In the genomic region with DNA sequence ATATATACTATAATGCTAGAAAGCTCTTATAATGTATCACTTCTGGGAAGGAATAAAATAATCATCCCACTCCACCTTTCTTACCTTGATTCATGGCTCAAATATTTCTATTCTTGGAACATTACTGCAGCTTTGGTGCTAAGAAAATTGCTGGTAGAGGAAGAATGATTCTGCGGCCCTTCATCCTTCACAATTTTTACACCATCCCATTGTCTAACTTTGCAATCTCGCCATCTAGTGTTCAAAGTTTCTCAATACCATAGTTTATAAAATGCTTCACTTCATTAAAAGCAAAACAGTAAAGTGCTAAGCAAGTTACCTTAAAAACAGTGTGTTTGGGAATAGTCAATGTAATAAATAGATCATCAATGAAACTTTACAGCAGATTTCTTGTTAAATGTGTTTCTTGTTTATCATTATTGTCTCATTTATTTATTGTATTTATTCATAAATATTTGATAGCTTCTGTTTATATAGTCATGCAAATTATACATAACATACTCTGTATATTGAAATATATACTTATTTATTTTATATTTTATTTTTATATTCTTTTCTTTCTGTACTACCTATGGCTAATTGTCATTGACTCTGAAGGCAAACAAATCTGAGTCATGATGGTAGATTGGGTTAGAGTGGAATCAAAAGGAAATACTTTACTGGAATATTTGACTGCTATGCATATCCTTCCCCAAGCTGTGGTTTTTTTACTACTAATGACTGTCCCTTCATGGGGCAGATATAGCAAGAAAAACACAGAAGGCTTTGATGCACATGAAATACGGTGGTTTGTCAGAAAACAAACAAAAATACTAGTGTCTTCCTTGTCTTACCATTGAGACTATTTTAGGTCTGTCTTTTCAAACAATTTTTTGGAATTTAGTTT, we compare ENCODE assay signal across 8 cellular contexts.
A peak's percentile ranks its signal among the peaks of the same experiment; 100 is the strongest.
DNase-seq lines count a peak whose midpoint lies in the region; ATAC-seq and TF ChIP-seq lines count a peak whose summit lies in the region.

No MANE protein-coding gene starts in this region.

- no peaks in the 10 kb centered on the region for H3K36me3 ChIP-seq in mesendoderm (ENCODE audit: control insufficient read depth, insufficient read depth, low read length)

- no peak overlapping the region for H2AK5ac ChIP-seq in mesendoderm (ENCODE audit: low read length)

- no peak overlapping the region for H3K4me3 Mint-ChIP-seq in chondrocyte (ENCODE audit: unreplicated experiment)

- no peak overlapping the region for H2BK120ac ChIP-seq in mesendoderm (ENCODE audit: low read depth, low read length)

- peaks cover 48% of the 10 kb centered on the region for H3K4me1 Mint-ChIP-seq in chondrocyte (ENCODE audit: low read depth)

- H3K9ac ChIP-seq in mesendoderm (ENCODE audit: low read length) = no peak overlapping the region

- no peak overlapping the region for H3K4ac ChIP-seq in mesendoderm (ENCODE audit: low read depth, low read length)

- H3K27ac ChIP-seq in mesendoderm (ENCODE audit: low read depth, low read length) = no peak overlapping the region

- no peak overlapping the region for H3K27ac Mint-ChIP-seq in chondrocyte (ENCODE audit: unreplicated experiment)

- H3K4me2 ChIP-seq in mesendoderm (ENCODE audit: low read length) = no peak overlapping the region

- H2BK15ac ChIP-seq in mesendoderm (replicated peaks; ENCODE audit: low read depth) = no peak overlapping the region

- H3K36me3 Mint-ChIP-seq in chondrocyte (ENCODE audit: low read depth) = no peaks in the 10 kb centered on the region

- no peak overlapping the region for H4K8ac ChIP-seq in mesendoderm (ENCODE audit: low read depth, low read length)

- no peak overlapping the region for H3K4me3 ChIP-seq in mesendoderm (ENCODE audit: low read length)

- DNase-seq in NOMO-1 (lab: John Stamatoyannopoulos, UW; ENCODE audit: unreplicated experiment in 2 of 2) (peak; percentile 13 to 69), NOMO-1 treated with dmso at 0.1 percent for 144 hours (lab: John Stamatoyannopoulos, UW; ENCODE audit: unreplicated experiment) (no peak), NCI-H460 (ENCODE audit: extremely low read depth, low read depth) (peak; percentile 31), chondrocyte (ENCODE audit: low spot score) (no peak), mesendoderm (peak; percentile 52)
- DNase-seq in activated CD8-positive, alpha-beta memory T cell treated with anti-CD3 and anti-CD28 coated beads, Interleukin-2, amount 50 U/mL, for 4 hours = no peak
- DNase-seq in stimulated activated naive CD4-positive, alpha-beta T cell (lab: John Stamatoyannopoulos, UW) = no peak

- H3K56ac ChIP-seq in mesendoderm (ENCODE audit: low read length) = no peak overlapping the region

- H2BK5ac ChIP-seq in mesendoderm (ENCODE audit: low read length) = no peak overlapping the region

- H3K9me3 Mint-ChIP-seq in chondrocyte (ENCODE audit: low read depth) = peaks cover 6% of the 10 kb centered on the region

- peak; percentile 60 for ATAC-seq in HG03025 (IDR thresholded peaks at IDR 0.05; ENCODE audit: low FRiP score, unreplicated experiment)

- H3K79me2 ChIP-seq in mesendoderm (ENCODE audit: control insufficient read depth, insufficient read depth, low read length) = no peaks in the 10 kb centered on the region

- H3K79me1 ChIP-seq in mesendoderm (ENCODE audit: low read length) = no peaks in the 10 kb centered on the region

- H3K23ac ChIP-seq in mesendoderm (ENCODE audit: low read length) = no peak overlapping the region

- no peak overlapping the region for H3K18ac ChIP-seq in mesendoderm (ENCODE audit: low read length)

- H3K27me3 Mint-ChIP-seq in chondrocyte (ENCODE audit: low read depth) = no peaks in the 10 kb centered on the region

- H3K4me1 ChIP-seq in mesendoderm (ENCODE audit: control insufficient read depth, low read depth, low read length) = no peaks in the 10 kb centered on the region

- peak; percentile 90 for TF ChIP-seq CTCF in chondrocyte (IDR thresholded peaks at IDR 0.05)

- no peak overlapping the region for H4K5ac ChIP-seq in mesendoderm (ENCODE audit: low read length)

- H3K27me3 ChIP-seq in mesendoderm (ENCODE audit: insufficient read depth, low read length, poor library complexity) = no peaks in the 10 kb centered on the region

- no CpG with 5 or more reads among the region's 3 CpGs for WGBS in mesendoderm (ENCODE audit: extremely low coverage, insufficient coverage, low lambda C conversion rate)

Comparison
In these comparisons a context has a peak if more than half of its experiments do, and no peak if none do; other contexts are left out.
1. DNase-seq: peak in NOMO-1 (2 of 2), NCI-H460 (single experiment) and mesendoderm (single experiment); none in NOMO-1 treated with dmso at 0.1 percent for 144 hours (single experiment), chondrocyte (single experiment), activated CD8-positive, alpha-beta memory T cell treated with anti-CD3 and anti-CD28 coated beads, Interleukin-2, amount 50 U/mL, for 4 hours (single experiment) and stimulated activated naive CD4-positive, alpha-beta T cell (0 of 6).